Comparison of ENCODE assay signal across 1 cellular context in the genomic region with DNA sequence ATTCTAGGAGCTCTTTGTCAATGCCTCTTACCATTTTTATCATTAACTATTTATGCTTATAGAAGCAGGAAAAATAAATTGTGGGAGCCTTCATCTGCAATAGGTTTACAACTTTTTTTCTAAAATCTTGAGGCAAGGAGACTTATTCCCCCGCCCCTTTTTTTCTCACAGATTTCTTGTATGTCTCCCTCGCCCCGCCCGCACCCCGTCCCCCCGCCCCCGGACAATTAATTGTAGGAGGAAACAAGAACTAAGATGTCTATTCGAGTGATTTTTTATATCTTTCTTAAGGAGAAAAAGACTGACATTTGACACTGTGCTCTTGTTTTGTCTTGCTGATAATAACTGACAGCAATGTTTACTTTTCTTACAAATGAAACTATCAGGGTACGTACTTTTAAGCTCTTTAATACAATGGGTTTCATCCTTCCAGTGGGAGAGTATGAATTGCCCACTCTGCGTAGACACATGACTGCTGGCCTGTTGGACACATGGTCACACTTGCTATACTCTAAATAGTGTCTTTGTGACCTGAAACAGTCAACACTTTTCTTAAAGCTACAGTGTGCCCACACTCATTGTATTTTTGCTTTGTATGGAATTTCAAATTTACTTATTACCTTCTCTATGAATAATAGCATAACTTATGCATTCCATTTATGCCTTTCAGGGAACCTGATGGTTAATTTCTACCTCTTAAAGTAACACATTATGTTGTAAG.
TF ChIP-seq lines count a peak whose summit lies in the region.

No MANE protein-coding gene starts in this region.

TF ChIP-seq in H1, 55 proteins besides CTCF, POLR2A, EP300 and RAD21 (continued from another document):
- TF ChIP-seq, protein P1, sequence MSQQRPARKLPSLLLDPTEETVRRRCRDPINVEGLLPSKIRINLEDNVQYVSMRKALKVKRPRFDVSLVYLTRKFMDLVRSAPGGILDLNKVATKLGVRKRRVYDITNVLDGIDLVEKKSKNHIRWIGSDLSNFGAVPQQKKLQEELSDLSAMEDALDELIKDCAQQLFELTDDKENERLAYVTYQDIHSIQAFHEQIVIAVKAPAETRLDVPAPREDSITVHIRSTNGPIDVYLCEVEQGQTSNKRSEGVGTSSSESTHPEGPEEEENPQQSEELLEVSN (IDR thresholded peaks at IDR 0.05): no peak
